In genomic region chr3:85455801-85456200, GRCh38 we compare ENCODE assay signal across 31 cellular contexts.
"Had no signal": no experiment of that assay in that cellular context is flagged by ENCODE, and none has a peak within 500 bp of the region (broad histone marks: within the 10 kb centered on the region; RNA-seq: fewer than 3 reads in every experiment).

No MANE protein-coding gene starts in this region.

- H3K27me3 ChIP-seq: MG63 had no signal

- DNase-seq: Kasumi-1, MG63, MM.1S, MV-4-11, NCI-H1048, NCI-H1092, NCI-H1092 treated with DMSO at 0.1 percent for 48 hours, NCI-H1105, NCI-H1417 treated with DMSO at 0.1 percent for 48 hours, NCI-H1436, NCI-H1436 treated with DMSO at 0.1 percent for 48 hours, NCI-H1694, NCI-H1694 treated with DMSO at 0.1 percent for 48 hours, NCI-H187, NCI-H187 treated with DMSO at 0.1 percent for 48 hours, NCI-H1930, NCI-H2029, NCI-H2029 treated with DMSO at 0.1 percent for 48 hours, NCI-H2081, NCI-H2081 treated with DMSO at 0.1 percent for 48 hours, NCI-H2107, NCI-H2171, NCI-H2171 treated with DMSO at 0.1 percent for 48 hours, NCI-H226, NCI-H345, NCI-H446, NCI-H446 treated with DMSO at 0.1 percent for 48 hours, NCI-H510A, NCI-H510A treated with DMSO at 0.1 percent for 48 hours, NCI-H524 treated with DMSO at 0.1 percent for 48 hours, NCI-H526 had no signal

- H3K4me3 ChIP-seq: MG63 had no signal

- H3K9me3 ChIP-seq: MG63 had no signal

- H3K36me3 ChIP-seq: MG63 had no signal
